17 cellular contexts compared by ENCODE assay signal in the genomic region with DNA sequence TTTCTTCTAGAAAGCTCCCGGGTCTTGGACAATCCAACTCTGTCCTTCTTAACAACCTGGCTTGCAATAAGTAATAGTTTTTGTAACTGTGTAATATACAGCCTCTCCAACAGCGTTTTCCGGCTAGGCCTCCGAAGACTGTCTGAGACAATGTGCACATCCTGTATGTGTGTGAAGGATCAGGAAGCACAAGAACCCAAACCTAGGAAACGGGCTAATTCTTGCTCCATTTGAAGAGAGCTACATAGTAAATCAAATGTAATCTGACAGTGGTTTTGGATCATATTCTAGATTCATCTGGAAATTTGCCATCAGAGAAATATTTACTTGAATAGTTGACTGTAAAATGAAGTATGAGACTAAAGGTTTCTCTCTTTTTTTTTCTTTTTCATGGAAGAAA.
"Had no signal": no experiment of that assay in that cellular context is flagged by ENCODE, and none has a peak within 500 bp of the region (broad histone marks: within the 10 kb centered on the region; RNA-seq: fewer than 3 reads in every experiment).

No MANE protein-coding gene starts in this region.

- DNase-seq: activated CD4-positive, alpha-beta T cell treated with anti-CD3 and anti-CD28 coated beads for 36 hours; activated CD8-positive, alpha-beta memory T cell treated with anti-CD3 and anti-CD28 coated beads, Interleukin-2, amount 50 U/mL, for 48 hours; activated CD8-positive, alpha-beta T cell treated with anti-CD3 and anti-CD28 coated beads for 36 hours; activated naive CD8-positive, alpha-beta T cell treated with anti-CD3 and anti-CD28 coated beads, Interleukin-2, amount 10 ng/mL, durations not matched to agents 7 days and 5 days; body of pancreas; gastrocnemius medialis; lower lobe of right lung; midbrain; pancreas; SJCRH30; stimulated activated CD4-positive, alpha-beta T cell treated with anti-CD3 and anti-CD28 coated beads, Interleukin-1b, Interleukin-23, amount 100 ng/mL, for 48 hours; stimulated activated naive B cell treated with anti-CD40 and anti-IgM and Interleukin-4, amounts not matched to agents 10 μg/mL and 1 μg/mL and 100 μg/mL, for 72 hours; T-cell; T1000; trophoblast cell had no signal

- H3K4me1 ChIP-seq: body of pancreas, gastrocnemius medialis, pancreas, SJCRH30 had no signal

- ATAC-seq: activated CD4-positive, alpha-beta T cell treated with anti-CD3 and anti-CD28 coated beads for 36 hours; activated CD8-positive, alpha-beta T cell treated with anti-CD3 and anti-CD28 coated beads for 36 hours; body of pancreas; gastrocnemius medialis; lower lobe of right lung; pancreas; stimulated activated naive B cell treated with anti-CD40 and anti-IgM and Interleukin-4, amounts not matched to agents 10 μg/mL and 1 μg/mL and 100 μg/mL, for 72 hours; T-cell had no signal

- H3K27ac ChIP-seq: body of pancreas, esophagus muscularis mucosa, gastrocnemius medialis, lower lobe of right lung, pancreas, SJCRH30, VCaP had no signal

- H3K36me3 ChIP-seq: esophagus muscularis mucosa, gastrocnemius medialis, lower lobe of right lung, pancreas, SJCRH30 had no signal

- H3K9me3 ChIP-seq: body of pancreas, esophagus muscularis mucosa, gastrocnemius medialis, lower lobe of right lung, pancreas, SJCRH30 had no signal

- H3K27me3 ChIP-seq: body of pancreas, esophagus muscularis mucosa, gastrocnemius medialis, pancreas, SJCRH30 had no signal

- H3K4me3 ChIP-seq: body of pancreas, esophagus muscularis mucosa, gastrocnemius medialis, lower lobe of right lung, pancreas, SJCRH30 had no signal
